35 cellular contexts compared by ENCODE assay signal in genomic region chr9:132199056-132199455, GRCh38. TPM values are rescaled to one million over a fixed set of nuclear protein-coding genes. Genes with fewer than 3 reads are reported as not detected.
"Had no signal": no experiment of that assay in that cellular context is flagged by ENCODE, and none has a peak within 500 bp of the region (broad histone marks: within the 10 kb centered on the region; RNA-seq: fewer than 3 reads in every experiment).

No MANE protein-coding gene starts in this region.

- H3K27ac Mint-ChIP-seq: activated B cell treated with CpG ODN at 0.5 μM for 24 hours; activated CD8-positive, alpha-beta T cell treated with anti-CD3 and anti-CD28 coated beads for 36 hours; activated naive CD4-positive, alpha-beta T cell treated with anti-CD3 and anti-CD28 coated beads, Interleukin-2, amount 50 U/mL, for 24 hours; activated naive CD8-positive, alpha-beta T cell treated with anti-CD3 and anti-CD28 coated beads for 36 hours; activated naive CD8-positive, alpha-beta T cell treated with anti-CD3 and anti-CD28 coated beads, Interleukin-2, amount 50 U/mL, for 24 hours; activated T-helper 17 cell treated with anti-CD3 and anti-CD28 coated beads, Interleukin-2, amount 50 U/mL, for 72 hours; T-helper 17 cell; T-helper 2 cell treated with Interferon-gamma antibody and Interleukin-4, amounts not matched to agents 5 μg/mL and 100 μg/mL, for 36 hours had no signal

- H3K4me3 Mint-ChIP-seq: activated B cell treated with CpG ODN at 0.5 μM for 24 hours; activated CD8-positive, alpha-beta T cell treated with anti-CD3 and anti-CD28 coated beads for 36 hours; activated naive CD4-positive, alpha-beta T cell treated with anti-CD3 and anti-CD28 coated beads, Interleukin-2, amount 50 U/mL, for 24 hours; activated naive CD8-positive, alpha-beta T cell treated with anti-CD3 and anti-CD28 coated beads for 36 hours; activated naive CD8-positive, alpha-beta T cell treated with anti-CD3 and anti-CD28 coated beads, Interleukin-2, amount 50 U/mL, for 24 hours; activated T-cell treated with anti-CD3 and anti-CD28 coated beads, Interleukin-2, amount 50 U/mL, for 4 hours; activated T-helper 17 cell treated with anti-CD3 and anti-CD28 coated beads, Interleukin-2, amount 50 U/mL, for 72 hours; T-helper 17 cell; T-helper 2 cell treated with Interferon-gamma antibody and Interleukin-4, amounts not matched to agents 5 μg/mL and 100 μg/mL, for 36 hours had no signal

- ATAC-seq: activated CD4-positive, CD25-positive, alpha-beta regulatory T cell treated with anti-CD3 and anti-CD28 coated beads, Interleukin-2, amount 50 U/mL, for 24 hours; activated CD8-positive, alpha-beta T cell treated with anti-CD3 and anti-CD28 coated beads for 36 hours; activated naive CD8-positive, alpha-beta T cell treated with anti-CD3 and anti-CD28 coated beads, Interleukin-2, amount 50 U/mL, for 24 hours; activated T-cell treated with anti-CD3 and anti-CD28 coated beads, Interleukin-2, amount 50 U/mL, for 4 hours; activated T-helper 17 cell treated with anti-CD3 and anti-CD28 coated beads, Interleukin-2, amount 50 U/mL, for 72 hours; body of pancreas; esophagus mucosa; gastrocnemius medialis; heart left ventricle; T-helper 17 cell had no signal

- H3K9me3 ChIP-seq: adrenal gland, body of pancreas, colonic mucosa, gastrocnemius medialis, heart left ventricle had no signal

- H3K36me3 ChIP-seq: adrenal gland, cardiac muscle cell, colonic mucosa, gastrocnemius medialis, heart left ventricle had no signal

- H3K4me3 ChIP-seq: adrenal gland, body of pancreas, cardiac muscle cell, colonic mucosa, gastrocnemius medialis, heart left ventricle had no signal

- H3K36me3 Mint-ChIP-seq: activated naive CD4-positive, alpha-beta T cell treated with anti-CD3 and anti-CD28 coated beads, Interleukin-2, amount 50 U/mL, for 24 hours; activated naive CD8-positive, alpha-beta T cell treated with anti-CD3 and anti-CD28 coated beads for 36 hours had no signal

- DNase-seq: activated B cell treated with CpG ODN at 0.5 μM for 24 hours; activated CD4-positive, alpha-beta T cell treated with anti-CD3 and anti-CD28 coated beads for 48 hours; activated CD4-positive, alpha-beta T cell treated with anti-CD3 and anti-CD28 coated beads, Interleukin-2, amount 50 U/mL, for 1 hour; activated CD4-positive, alpha-beta T cell treated with anti-CD3 and anti-CD28 coated beads, Interleukin-2, amount 50 U/mL, for 48 hours; activated CD8-positive, alpha-beta memory T cell treated with anti-CD3 and anti-CD28 coated beads for 24 hours; activated CD8-positive, alpha-beta T cell treated with anti-CD3 and anti-CD28 coated beads for 36 hours; activated effector memory CD4-positive, alpha-beta T cell treated with Interleukin-2 at 50 U/mL for 16 hours; activated gamma-delta T cell treated with Interleukin-2 at 50 U/mL for 16 hours; activated naive CD4-positive, alpha-beta T cell treated with Interleukin-2 at 50 U/mL for 16 hours; activated naive CD8-positive, alpha-beta T cell treated with anti-CD3 and anti-CD28 coated beads for 36 hours; activated naive CD8-positive, alpha-beta T cell treated with anti-CD3 and anti-CD28 coated beads, Interleukin-2, amount 50 U/mL, for 24 hours; activated T-cell treated with anti-CD3 and anti-CD28 coated beads, Interleukin-2, amount 50 U/mL, for 4 hours; adrenal gland; amygdala; aorta; body of pancreas; central memory CD4-positive, alpha-beta T cell; cerebellar nuclear complex; colonic mucosa; effector CD8-positive, alpha-beta T cell; foreskin fibroblast; gastrocnemius medialis; glutamatergic neuron; heart left ventricle; T-helper 1 cell; T-helper 17 cell; T1000; WERI-Rb-1 had no signal

- H3K4me1 ChIP-seq: adrenal gland, colonic mucosa, gastrocnemius medialis had no signal

- H3K27ac ChIP-seq: adrenal gland, body of pancreas, cardiac muscle cell, colonic mucosa, gastrocnemius medialis, heart left ventricle, WERI-Rb-1 had no signal

- H3K9me3 Mint-ChIP-seq: activated CD8-positive, alpha-beta T cell treated with anti-CD3 and anti-CD28 coated beads for 36 hours; activated naive CD4-positive, alpha-beta T cell treated with anti-CD3 and anti-CD28 coated beads, Interleukin-2, amount 50 U/mL, for 24 hours; activated naive CD8-positive, alpha-beta T cell treated with anti-CD3 and anti-CD28 coated beads for 36 hours; activated naive CD8-positive, alpha-beta T cell treated with anti-CD3 and anti-CD28 coated beads, Interleukin-2, amount 50 U/mL, for 24 hours; activated T-cell treated with anti-CD3 and anti-CD28 coated beads, Interleukin-2, amount 50 U/mL, for 4 hours; activated T-helper 17 cell treated with anti-CD3 and anti-CD28 coated beads, Interleukin-2, amount 50 U/mL, for 72 hours; T-helper 2 cell treated with Interferon-gamma antibody and Interleukin-4, amounts not matched to agents 5 μg/mL and 100 μg/mL, for 36 hours had no signal

- H3K27me3 ChIP-seq: adrenal gland, cardiac muscle cell had no signal

- H3K4me1 Mint-ChIP-seq: activated B cell treated with CpG ODN at 0.5 μM for 24 hours; activated naive CD4-positive, alpha-beta T cell treated with anti-CD3 and anti-CD28 coated beads, Interleukin-2, amount 50 U/mL, for 24 hours; activated naive CD8-positive, alpha-beta T cell treated with anti-CD3 and anti-CD28 coated beads for 36 hours; activated naive CD8-positive, alpha-beta T cell treated with anti-CD3 and anti-CD28 coated beads, Interleukin-2, amount 50 U/mL, for 24 hours; activated T-helper 17 cell treated with anti-CD3 and anti-CD28 coated beads, Interleukin-2, amount 50 U/mL, for 72 hours; T-helper 17 cell had no signal

RNA-seq across cellular contexts. Expression of gene NTNG2, which starts 37.2 kb away (rescaled TPM):
- total RNA-seq: epithelial cell of proximal tubule had no signal
